Comparison of ENCODE assay signal across 9 cellular contexts in genomic region chr5:73447234-73448071, GRCh38. TPM values are rescaled to one million over a fixed set of nuclear protein-coding genes. Genes with fewer than 3 reads are reported as not detected.
DNase-seq lines count a peak whose midpoint lies in the region; ATAC-seq, FAIRE-seq and TF ChIP-seq lines count a peak whose summit lies in the region.
"Had no signal": no experiment of that assay in that cellular context is flagged by ENCODE, and none has a peak within 500 bp of the region (broad histone marks: within the 10 kb centered on the region; RNA-seq: fewer than 3 reads in every experiment).

No MANE protein-coding gene starts in this region.

- TF ChIP-seq POLR2A in H54 (IDR thresholded peaks at IDR 0.05; ENCODE audit: low read depth, low read length) = no peak

- peaks cover 63% of the 10 kb centered on the region for H3K27me3 ChIP-seq in CD4-positive, CD25-positive, alpha-beta regulatory T cell (ENCODE audit: control insufficient read depth, insufficient read depth, low read length)
- H3K27me3 ChIP-seq in hepatocyte (peaks cover 81% of the 10 kb centered on the region), small intestine (ENCODE audit: control insufficient read depth in 2 of 2, insufficient read depth in 2 of 2, low read length in 2 of 2) (peaks cover 21 to 53% of the 10 kb centered on the region in 2 donors)

- H3K27ac ChIP-seq in CD4-positive, CD25-positive, alpha-beta regulatory T cell (ENCODE audit: insufficient read depth, low read length, poor library complexity, severe bottlenecking) = no peak overlapping the region
- H3K27ac ChIP-seq in hepatocyte (no peak overlapping the region), small intestine (ENCODE audit: low read depth in 1 of 2, low read length in 1 of 2) (no peak overlapping the region)
- H3K27ac ChIP-seq: right lobe of liver had no signal

- peaks cover 90% of the 10 kb centered on the region for H3K27me3 Mint-ChIP-seq in CD4-positive, CD25-positive, alpha-beta regulatory T cell
- peaks cover 56% of the 10 kb centered on the region for H3K27me3 Mint-ChIP-seq in activated naive CD4-positive, alpha-beta T cell treated with anti-CD3 and anti-CD28 coated beads, Interleukin-2, amount 50 U/mL, for 24 hours

- peak overlapping the region; percentile 98 for H3K4me2 ChIP-seq in hepatocyte

- 1% methylated on average over 41 of the region's 127 CpGs for WGBS in hepatocyte (ENCODE audit: low lambda C conversion rate, missing lambda C conversion rate)
- WGBS in small intestine, 3 donors = 1% methylated on average over 75 to 127 of the region's 127 CpGs

- peak; percentile 42 to 50 for ATAC-seq in CD4-positive, CD25-positive, alpha-beta regulatory T cell (ENCODE audit: low read depth in 2 of 2)
- ATAC-seq in GM21619 (IDR thresholded peaks at IDR 0.05; ENCODE audit: unreplicated experiment) = peak; percentile 34

- H3K36me3 Mint-ChIP-seq in CD4-positive, CD25-positive, alpha-beta regulatory T cell = peaks cover 3% of the 10 kb centered on the region
- peaks cover 5% of the 10 kb centered on the region for H3K36me3 Mint-ChIP-seq in activated naive CD4-positive, alpha-beta T cell treated with anti-CD3 and anti-CD28 coated beads, Interleukin-2, amount 50 U/mL, for 24 hours

- peak overlapping the region; percentile 61 for H2AFZ ChIP-seq in hepatocyte

- peaks cover 0 to 13% (median 6%) of the 10 kb centered on the region in 7 donors for H3K9me3 Mint-ChIP-seq in CD4-positive, CD25-positive, alpha-beta regulatory T cell
- peaks cover 11% of the 10 kb centered on the region for H3K9me3 Mint-ChIP-seq in activated naive CD4-positive, alpha-beta T cell treated with anti-CD3 and anti-CD28 coated beads, Interleukin-2, amount 50 U/mL, for 24 hours

- FAIRE-seq in small intestine (lab: Jason Lieb, UNC) (no peak), H54 (lab: Jason Lieb, UNC) (no peak)

- H3K4me1 ChIP-seq in CD4-positive, CD25-positive, alpha-beta regulatory T cell (ENCODE audit: control insufficient read depth, insufficient read depth, low read length, poor library complexity, severe bottlenecking) = peaks cover 24% of the 10 kb centered on the region
- H3K4me1 ChIP-seq in hepatocyte (ENCODE audit: insufficient read depth) = peaks cover 19% of the 10 kb centered on the region
- H3K4me1 ChIP-seq in small intestine (ENCODE audit: control insufficient read depth in 2 of 2, insufficient read depth in 1 of 2, low read depth in 1 of 2, low read length in 1 of 2) = peaks cover 0 to 4% of the 10 kb centered on the region in 2 donors

- DNase-seq in CD4-positive, CD25-positive, alpha-beta regulatory T cell = peak; percentile 24 to 64 (median 57)
- DNase-seq in NCI-H774 (lab: John Stamatoyannopoulos, UW) = peak; percentile 27
- peak; percentile 54 for DNase-seq in hepatocyte (ENCODE audit: low spot score)
- DNase-seq in small intestine = no peak
- DNase-seq in H54 (ENCODE audit: insufficient read length, low spot score) = no peak
- no peak for DNase-seq in pons (ENCODE audit: low spot score)
- DNase-seq: right lobe of liver had no signal

- no peaks in the 10 kb centered on the region for H3K79me2 ChIP-seq in hepatocyte

- H3K4me1 Mint-ChIP-seq in CD4-positive, CD25-positive, alpha-beta regulatory T cell = peaks cover 0 to 32% (median 11%) of the 10 kb centered on the region in 4 donors
- peaks cover 18% of the 10 kb centered on the region for H3K4me1 Mint-ChIP-seq in activated naive CD4-positive, alpha-beta T cell treated with anti-CD3 and anti-CD28 coated beads, Interleukin-2, amount 50 U/mL, for 24 hours

- H4K20me1 ChIP-seq in hepatocyte (ENCODE audit: insufficient read depth, poor library complexity, severe bottlenecking) = peaks cover 10% of the 10 kb centered on the region

- no peak overlapping the region for H3K4me3 ChIP-seq in CD4-positive, CD25-positive, alpha-beta regulatory T cell (ENCODE audit: low read depth, low read length)
- peak overlapping the region; percentile 23 for H3K4me3 ChIP-seq in hepatocyte
- H3K4me3 ChIP-seq in small intestine (ENCODE audit: low read depth in 1 of 2, low read length in 2 of 2) = peak overlapping the region; percentile 1 to 62

- peaks cover 25 to 35% of the 10 kb centered on the region in 2 experiments for H3K9me3 ChIP-seq in CD4-positive, CD25-positive, alpha-beta regulatory T cell (ENCODE audit: control insufficient read depth in 2 of 2, low read length in 2 of 2)
- H3K9me3 ChIP-seq in hepatocyte (ENCODE audit: low read depth) (no peaks in the 10 kb centered on the region), small intestine (ENCODE audit: control insufficient read depth, low read depth) (no peaks in the 10 kb centered on the region)
- H3K9me3 ChIP-seq: right lobe of liver had no signal

- peak overlapping the region; percentile 88 to 94 (median 90) for H3K4me3 Mint-ChIP-seq in CD4-positive, CD25-positive, alpha-beta regulatory T cell
- peak overlapping the region; percentile 86 for H3K4me3 Mint-ChIP-seq in activated naive CD4-positive, alpha-beta T cell treated with anti-CD3 and anti-CD28 coated beads, Interleukin-2, amount 50 U/mL, for 24 hours

- H3K27ac Mint-ChIP-seq in CD4-positive, CD25-positive, alpha-beta regulatory T cell = peak overlapping the region in 2 of 3 donors; percentile 88 to 91
- peak overlapping the region; percentile 93 for H3K27ac Mint-ChIP-seq in activated naive CD4-positive, alpha-beta T cell treated with anti-CD3 and anti-CD28 coated beads, Interleukin-2, amount 50 U/mL, for 24 hours

- H3K36me3 ChIP-seq in CD4-positive, CD25-positive, alpha-beta regulatory T cell (ENCODE audit: control insufficient read depth, insufficient read depth, low read length) = no peaks in the 10 kb centered on the region
- H3K36me3 ChIP-seq in hepatocyte (replicated peaks; ENCODE audit: insufficient read depth, low read depth) = no peaks in the 10 kb centered on the region
- no peaks in the 10 kb centered on the region for H3K36me3 ChIP-seq in small intestine (ENCODE audit: control insufficient read depth in 2 of 2, insufficient read depth in 2 of 2, low read length in 2 of 2)
- H3K36me3 ChIP-seq: right lobe of liver had no signal

- TF ChIP-seq CTCF in hepatocyte (IDR thresholded peaks at IDR 0.05; ENCODE audit: poor library complexity) = no peak

- no peaks in the 10 kb centered on the region for H3K9me2 ChIP-seq in hepatocyte (replicated peaks; ENCODE audit: insufficient read depth)

RNA-seq across cellular contexts. Expression of gene FOXD1, which starts 1.1 kb away (rescaled TPM):
- total RNA-seq in CD4-positive, CD25-positive, alpha-beta regulatory T cell = not detected
- under 1 TPM in 1 of 4 donors, not detected in 3; 0.07 TPM for polyA plus RNA-seq in CD4-positive, CD25-positive, alpha-beta regulatory T cell
- 0.33 and 1.6 TPM in 2 replicates for total RNA-seq in hepatocyte
- polyA plus RNA-seq in hepatocyte = 0.75 and 1.9 TPM in 2 replicates
- under 1 TPM in 2 of 3 donors, not detected in 1; 0.04 to 0.27 TPM for polyA plus RNA-seq in small intestine
- total RNA-seq: right lobe of liver had no signal

RNA-seq across cellular contexts. Expression of gene BTF3, which starts 50.8 kb away (rescaled TPM):
- 585 TPM for total RNA-seq in CD4-positive, CD25-positive, alpha-beta regulatory T cell
- 100 to 1,000 TPM; 737 to 852 (median 796) TPM for polyA plus RNA-seq in CD4-positive, CD25-positive, alpha-beta regulatory T cell
- 423 and 456 TPM in 2 replicates for total RNA-seq in hepatocyte
- polyA plus RNA-seq in hepatocyte (390 and 430 TPM in 2 replicates), small intestine (100 to 1,000 TPM; 760 to 798 (median 771) TPM)

Comparison
In these comparisons a context has a peak if more than half of its experiments do, and no peak if none do; other contexts are left out.
1. DNase-seq: peak in CD4-positive, CD25-positive, alpha-beta regulatory T cell (3 of 3), NCI-H774 (single experiment) and hepatocyte (single experiment); none in small intestine (single experiment), H54 (single experiment) and pons (single experiment).